ENCODE assay signal across 8 cellular contexts in genomic region chr11:36510567-36511020, GRCh38. TPM values are rescaled to one million over a fixed set of nuclear protein-coding genes. Genes with fewer than 3 reads are reported as not detected.
A peak's percentile ranks its signal among the peaks of the same experiment; 100 is the strongest.
DNase-seq lines count a peak whose midpoint lies in the region; ATAC-seq and TF ChIP-seq lines count a peak whose summit lies in the region.

No MANE protein-coding gene starts in this region.

- CTCF ChIA-PET in PC-9 (lab: Charles Lee): no interaction called here

- H3K27me3 ChIP-seq in PC-9 (ENCODE audit: insufficient read depth, low read depth) (peaks cover 7% of the 10 kb centered on the region; the same call in 1 of the 2 replicates), neural cell (ENCODE audit: insufficient read depth, low read depth, low read length) (no peaks in the 10 kb centered on the region)

- DNase-seq in AG10803 (ENCODE audit: low read depth) (peak; percentile 34), PC-9 (peak in 1 of 2 experiments; percentile 42), epithelial cell of prostate (ENCODE audit: low read depth, low spot score) (no peak), H4 (ENCODE audit: low spot score) (no peak), NCI-H146 treated with DMSO at 0.1 percent for 48 hours (lab: John Stamatoyannopoulos, UW; ENCODE audit: unreplicated experiment) (no peak), HPDE6-E6E7 (ENCODE audit: extremely low spot score) (no peak)

- H3K4me3 ChIP-seq in AG10803 (ENCODE audit: low read length) (peak overlapping the region; percentile 98), PC-9 (peak overlapping the region; percentile 94), neural cell (ENCODE audit: low read length) (peak overlapping the region; percentile 99)

- no peak for TF ChIP-seq RAD21 in neural cell (conservative IDR thresholded peaks at IDR 0.05)

- intact Hi-C loops in PC-9 (cut with micrococcal nuclease; ENCODE audit: unreplicated experiment): no loop called here

- H3K79me2 ChIP-seq in PC-9 (ENCODE audit: low read depth): peaks cover 32% of the 10 kb centered on the region
- H3K79me2 ChIP-seq in neural cell (replicated peaks; ENCODE audit: insufficient read depth, low read length): peaks cover 13% of the 10 kb centered on the region

- H3K9me3 ChIP-seq in PC-9 (ENCODE audit: insufficient read depth, low read depth) (no peaks in the 10 kb centered on the region; the same call in 1 of the 2 replicates), neural cell (ENCODE audit: low read length) (no peaks in the 10 kb centered on the region)

- H4K20me1 ChIP-seq in PC-9 (ENCODE audit: insufficient read depth) (peaks cover 20% of the 10 kb centered on the region), neural cell (ENCODE audit: insufficient read depth) (no peaks in the 10 kb centered on the region)

- peak; percentile 5 for ATAC-seq in GM19397 (IDR thresholded peaks at IDR 0.05; ENCODE audit: unreplicated experiment)

- H3F3A ChIP-seq in PC-9 (ENCODE audit: insufficient read depth, low read depth) (peaks cover 12% of the 10 kb centered on the region), neural cell (ENCODE audit: insufficient read depth, low read length, poor library complexity, severe bottlenecking) (no peaks in the 10 kb centered on the region)

- no peak overlapping the region for H3K27ac ChIP-seq in PC-9
- peak overlapping the region; percentile 91 for H3K27ac ChIP-seq in epithelial cell of prostate
- no peak overlapping the region for H3K27ac ChIP-seq in neural cell (ENCODE audit: low read length)

- H3K4me1 ChIP-seq in PC-9 (replicated peaks; ENCODE audit: insufficient read depth): peaks cover 14% of the 10 kb centered on the region

- POLR2A ChIA-PET in PC-9 (lab: Charles Lee; ENCODE audit: unreplicated experiment): interaction anchor here (0.6 kb wide), 1 partner anchor 1084 kb away, joined by 3 read pairs; no protein-coding TSS in a partner anchor

- no peaks in the 10 kb centered on the region for H3K36me3 ChIP-seq in PC-9 (ENCODE audit: low read depth)
- no peaks in the 10 kb centered on the region for H3K36me3 ChIP-seq in neural cell (ENCODE audit: insufficient read depth, low read length)

- H3K4me2 ChIP-seq in PC-9: peak overlapping the region; percentile 80
- peak overlapping the region; percentile 50 for H3K4me2 ChIP-seq in neural cell (ENCODE audit: low read length)

- BruUV-seq in PC-9 (replicated peaks; lab: Mats Ljungman, UMichigan): TSS peak; percentile 69

- H3K9ac ChIP-seq in neural cell (ENCODE audit: low read length): peak overlapping the region; percentile 88

- no peak for TF ChIP-seq EP300 in neural cell (conservative IDR thresholded peaks at IDR 0.05; ENCODE audit: poor library complexity, severe bottlenecking)

- TF ChIP-seq CTCF in AG10803 (conservative IDR thresholded peaks at IDR 0.05; ENCODE audit: low read length) (no peak), PC-9 (conservative IDR thresholded peaks at IDR 0.05) (peak; percentile 52; the same call in 1 of the 2 replicates), neural cell (IDR thresholded peaks at IDR 0.05; ENCODE audit: poor library complexity, severe bottlenecking) (no peak)

- H3K9me2 ChIP-seq in PC-9 (ENCODE audit: insufficient read depth) (no peaks in the 10 kb centered on the region), neural cell (ENCODE audit: insufficient read depth, low read length) (no peaks in the 10 kb centered on the region)

- H2AFZ ChIP-seq in PC-9 (peak overlapping the region; percentile 99), neural cell (ENCODE audit: low read depth, low read length) (peak overlapping the region; percentile 87)

TF ChIP-seq in neural cell, 6 proteins besides CTCF, POLR2A, EP300 and RAD21:
- TF ChIP-seq TAF1 (IDR thresholded peaks at IDR 0.05; ENCODE audit: low read depth) (no peak), POLR2AphosphoS5 (IDR thresholded peaks at IDR 0.05) (no peak)

RNA-seq across cellular contexts. Expression of gene TRAF6, which starts 0.5 kb away (rescaled TPM):
- 8.0 and 9.2 TPM in 2 replicates for total RNA-seq in PC-9 (2021)
- polyA plus RNA-seq in neural cell: 7.5 and 9.0 TPM in 2 replicates
- polyA minus RNA-seq in neural cell: 20.0 and 24.0 TPM in 2 replicates
- 8.8 and 9.1 TPM in 2 replicates for total RNA-seq in H4 (2014; rRNA removed; shearing (Covaris generic))

RNA-seq across cellular contexts. Expression of gene RAG1, which starts 57.2 kb away (rescaled TPM):
- 0.31 and 0.63 TPM in 2 replicates for total RNA-seq in PC-9 (2021)
- polyA plus RNA-seq in neural cell: 0.12 and 0.16 TPM in 2 replicates
- polyA minus RNA-seq in neural cell: 0.35 TPM in 1 of 2 replicates, not detected in the other
- 0.23 and 0.39 TPM in 2 replicates for total RNA-seq in H4 (2014; rRNA removed; shearing (Covaris generic))
